23 cellular contexts compared by ENCODE assay signal in the genomic region with DNA sequence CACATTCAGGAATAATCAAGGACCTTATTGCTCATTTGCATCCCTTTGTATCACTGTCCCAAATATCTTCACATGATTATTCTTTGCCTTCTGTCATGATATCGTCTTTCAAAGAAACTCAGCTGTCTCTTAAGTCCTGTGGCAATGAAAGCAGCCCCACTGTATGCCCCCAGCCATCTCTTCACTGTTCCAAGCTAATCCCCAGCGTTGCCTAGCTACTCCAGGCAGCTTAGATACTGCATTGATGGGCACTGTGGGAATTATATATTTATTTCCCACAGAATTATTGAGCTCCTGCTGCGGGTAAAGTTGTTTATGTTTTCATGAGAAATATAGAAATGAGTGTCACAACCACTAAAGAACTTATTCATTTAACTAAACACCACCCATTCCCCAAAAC. TPM values are rescaled to one million over a fixed set of nuclear protein-coding genes. Genes with fewer than 3 reads are reported as not detected.
DNase-seq lines count a peak whose midpoint lies in the region; ATAC-seq, FAIRE-seq and TF ChIP-seq lines count a peak whose summit lies in the region.
"Had no signal": no experiment of that assay in that cellular context is flagged by ENCODE, and none has a peak within 500 bp of the region (broad histone marks: within the 10 kb centered on the region; RNA-seq: fewer than 3 reads in every experiment).

No MANE protein-coding gene starts in this region.

- H3K36me3 ChIP-seq in trophoblast cell (ENCODE audit: control insufficient read depth in 1 of 2, insufficient read depth in 2 of 2, low read length in 2 of 2) (peaks cover 22 to 41% of the 10 kb centered on the region in 2 experiments), colonic mucosa (no peaks in the 10 kb centered on the region)

- H3K4me1 ChIP-seq in trophoblast cell (ENCODE audit: control insufficient read depth in 1 of 2, insufficient read depth in 2 of 2, low read length in 2 of 2) (no peaks in the 10 kb centered on the region), colonic mucosa (no peaks in the 10 kb centered on the region)

- no peak overlapping the region for H3K14ac ChIP-seq in trophoblast cell (ENCODE audit: low read length)

- H3K27me3 Mint-ChIP-seq in brain = no peaks in the 10 kb centered on the region
- H3K27me3 Mint-ChIP-seq: CD8-positive, alpha-beta memory T cell had no signal

- H3K9me3 ChIP-seq in trophoblast cell (ENCODE audit: insufficient read depth, low read depth, low read length) = no peaks in the 10 kb centered on the region
- no peaks in the 10 kb centered on the region for H3K9me3 ChIP-seq in colonic mucosa
- H3K9me3 ChIP-seq: BE2C, MG63 had no signal

- FAIRE-seq in D721Med (lab: Jason Lieb, UNC) = peak; percentile 41
- FAIRE-seq: G401.6 had no signal

- H3K4me2 ChIP-seq in trophoblast cell (ENCODE audit: low read length) = no peak overlapping the region

- H3K4me3 ChIP-seq in trophoblast cell (ENCODE audit: low read depth, low read length) = no peak overlapping the region
- no peak overlapping the region for H3K4me3 ChIP-seq in colonic mucosa
- H3K4me3 ChIP-seq: MG63 had no signal

- no peak overlapping the region for H2AFZ ChIP-seq in trophoblast cell (ENCODE audit: insufficient read depth, low read length, poor library complexity)

- H4K12ac ChIP-seq in trophoblast cell (ENCODE audit: low read depth, low read length) = no peak overlapping the region

- no peaks in the 10 kb centered on the region for H3K79me2 ChIP-seq in trophoblast cell (ENCODE audit: control insufficient read depth, insufficient read depth, low read length, poor library complexity)

- H3K18ac ChIP-seq in trophoblast cell (ENCODE audit: low read length) = no peak overlapping the region

- H2BK120ac ChIP-seq in trophoblast cell (ENCODE audit: insufficient read depth, low read length, poor library complexity) = no peak overlapping the region

- H3K23ac ChIP-seq in trophoblast cell (ENCODE audit: low read length) = no peak overlapping the region

- intact Hi-C loops in colonic mucosa (cut with DNase I) = no loop called here

- TF ChIP-seq CTCF in D721Med (IDR thresholded peaks at IDR 0.05; ENCODE audit: insufficient read depth, missing control alignments) (no peak), brain (conservative IDR thresholded peaks at IDR 0.05) (no peak), colonic mucosa (IDR thresholded peaks at IDR 0.05) (no peak)

- H2AK5ac ChIP-seq in trophoblast cell (ENCODE audit: low read length) = no peak overlapping the region

- DNase-seq in DMS 273 (lab: John Stamatoyannopoulos, UW; ENCODE audit: unreplicated experiment) (peak; percentile 66), DMS 273 treated with DMSO at 0.1 percent for 48 hours (lab: John Stamatoyannopoulos, UW) (no peak), D721Med (ENCODE audit: insufficient read length, low spot score) (peak; percentile 51), trophoblast cell (no peak), colonic mucosa (no peak)
- DNase-seq: BE2C; CD8-positive, alpha-beta memory T cell; IMR-90; KG1; MG63; NCI-H1417; NCI-H1694; NCI-H2029 treated with DMSO at 0.1 percent for 48 hours; NCI-H526; SHP77 had no signal

- H3K9ac ChIP-seq in trophoblast cell (ENCODE audit: low read length) (no peak overlapping the region), colonic mucosa (ENCODE audit: low read depth in 2 of 2, low read length in 2 of 2) (no peak overlapping the region)

- H3K36me3 Mint-ChIP-seq in brain = peaks cover 75% of the 10 kb centered on the region

- peak overlapping the region; percentile 59 for H3K4ac ChIP-seq in trophoblast cell (ENCODE audit: low read depth, low read length)

- H2BK5ac ChIP-seq in trophoblast cell (ENCODE audit: low read depth, low read length, poor library complexity) = no peak overlapping the region

- H3K27me3 ChIP-seq in trophoblast cell (ENCODE audit: insufficient read depth, low read length) (no peaks in the 10 kb centered on the region), colonic mucosa (no peaks in the 10 kb centered on the region)
- H3K27me3 ChIP-seq: BE2C, MG63 had no signal

- no peak overlapping the region for H3K27ac ChIP-seq in trophoblast cell (ENCODE audit: low read depth, low read length)
- no peak overlapping the region for H3K27ac ChIP-seq in colonic mucosa
- H3K27ac ChIP-seq: 22Rv1, RWPE1 had no signal

- H4K91ac ChIP-seq in trophoblast cell (ENCODE audit: low read depth, low read length) = no peak overlapping the region

- WGBS in trophoblast cell (ENCODE audit: extremely low coverage, insufficient coverage, insufficient read length) = no CpG with 5 or more reads among the region's 3 CpGs

- peaks cover 34% of the 10 kb centered on the region for H3K4me1 Mint-ChIP-seq in brain

- H4K8ac ChIP-seq in trophoblast cell (ENCODE audit: low read depth, low read length) = no peak overlapping the region

- H3K4me3 Mint-ChIP-seq in brain = peak overlapping the region in 3 of 5 experiments; percentile 6 to 50 (median 8)
- H3K4me3 Mint-ChIP-seq: CD14-positive monocyte; CD8-positive, alpha-beta memory T cell had no signal

- H2BK12ac ChIP-seq in trophoblast cell (ENCODE audit: low read length) = no peak overlapping the region

- H3K9me3 Mint-ChIP-seq in brain = no peaks in the 10 kb centered on the region
- H3K9me3 Mint-ChIP-seq: CD8-positive, alpha-beta memory T cell had no signal

- no peak for ATAC-seq in GM18520 (IDR thresholded peaks at IDR 0.05; ENCODE audit: unreplicated experiment)
- ATAC-seq: HCT116, Panc1 had no signal

- H3K27ac Mint-ChIP-seq in brain = peak overlapping the region in 4 of 5 experiments; percentile 54 to 86 (median 76)

- no peaks in the 10 kb centered on the region for H3K79me1 ChIP-seq in trophoblast cell (ENCODE audit: low read length)

RNA-seq across cellular contexts. Expression of gene SND1, which starts 38.8 kb away (rescaled TPM):
- 139 TPM for polyA plus RNA-seq in brain (ENCODE audit: insufficient read depth, low read depth, low replicate concordance)
- 183 TPM in 2 replicates for polyA plus RNA-seq in trophoblast cell (2013)
- 100 to 1,000 TPM; 134 to 163 TPM for total RNA-seq in colonic mucosa

Comparison
In these comparisons a context has a peak if more than half of its experiments do, and no peak if none do; other contexts are left out.
1. DNase-seq: peak in DMS 273 (single experiment) and D721Med (single experiment); none in DMS 273 treated with DMSO at 0.1 percent for 48 hours (single experiment), trophoblast cell (0 of 2) and colonic mucosa (single experiment).